In the genomic region with DNA sequence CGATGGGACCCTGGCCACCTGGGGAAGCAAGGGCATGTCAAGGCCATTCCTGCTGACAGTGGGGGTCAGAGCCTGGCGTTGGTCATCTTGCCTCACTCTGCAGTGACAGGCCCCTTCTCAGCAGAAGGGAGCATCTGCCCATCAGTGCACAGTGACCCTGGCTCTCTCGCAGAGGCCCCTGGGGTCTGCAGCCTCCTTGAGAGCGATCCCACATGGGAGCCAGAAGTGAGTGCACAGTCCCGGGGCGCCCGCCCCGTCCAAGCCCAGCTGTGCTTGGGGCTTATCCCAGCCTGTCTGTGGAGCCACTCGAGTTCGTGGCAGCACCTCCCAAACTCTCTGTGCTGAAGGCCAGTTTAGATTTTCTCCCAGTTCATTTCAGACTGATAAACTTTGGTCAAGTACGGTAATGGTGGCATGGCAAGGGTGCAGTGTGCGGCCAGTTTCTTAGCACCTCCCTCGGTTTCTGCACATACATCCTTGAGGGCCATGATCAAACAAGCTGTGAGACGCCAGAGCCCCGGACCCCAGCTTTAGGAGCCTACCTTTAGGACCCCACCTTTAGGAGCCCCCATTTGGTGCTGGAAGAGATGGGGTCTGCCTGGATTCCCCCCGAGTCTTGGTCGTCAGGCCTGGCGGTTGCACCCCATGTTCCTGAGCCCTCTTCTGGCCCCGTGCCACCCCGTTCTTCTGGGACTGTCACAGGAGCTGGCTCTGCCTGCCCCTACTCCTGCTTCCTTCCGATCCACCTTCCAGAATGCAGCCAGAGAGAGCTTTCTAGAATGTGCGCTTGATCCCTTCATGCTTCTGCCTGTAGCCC, we compare ENCODE assay signal across 1 cellular context.
TF ChIP-seq lines count a peak whose summit lies in the region.

No MANE protein-coding gene starts in this region.

TF ChIP-seq in GM23338, 12 proteins besides CTCF, POLR2A, EP300 and RAD21:
- TF ChIP-seq REST (IDR thresholded peaks at IDR 0.05; ENCODE audit: unreplicated experiment), result no peak
- no peak for TF ChIP-seq EZH2 (IDR thresholded peaks at IDR 0.05; ENCODE audit: low read depth, unreplicated experiment)
- TF ChIP-seq ZNF114 (CRISPR knock-in tag; IDR thresholded peaks at IDR 0.05), result no peak
- TF ChIP-seq STAT1 (IDR thresholded peaks at IDR 0.05; ENCODE audit: unreplicated experiment), result no peak
- TF ChIP-seq EZH2phosphoT487 (IDR thresholded peaks at IDR 0.05; ENCODE audit: unreplicated experiment), result no peak
- TF ChIP-seq JUNB (IDR thresholded peaks at IDR 0.05; ENCODE audit: unreplicated experiment), result no peak
- no peak for TF ChIP-seq ETS1 (IDR thresholded peaks at IDR 0.05)
- TF ChIP-seq CREB1 (CRISPR knock-in tag; IDR thresholded peaks at IDR 0.05; ENCODE audit: low read depth), result no peak
- no peak for TF ChIP-seq ZNF331 (CRISPR knock-in tag; IDR thresholded peaks at IDR 0.05; ENCODE audit: low read depth)
- no peak for TF ChIP-seq NANOG (IDR thresholded peaks at IDR 0.05; ENCODE audit: borderline replicate concordance)
- TF ChIP-seq ZNF462 (CRISPR knock-in tag; IDR thresholded peaks at IDR 0.05), result no peak
- TF ChIP-seq POLR2AphosphoS5 (IDR thresholded peaks at IDR 0.05; ENCODE audit: low read depth), result no peak
